ENCODE assay signal across 1 cellular context in genomic region chr3:188294823-188295487, GRCh38.
A peak's percentile ranks its signal among the peaks of the same experiment; 100 is the strongest.
TF ChIP-seq lines count a peak whose summit lies in the region.

No MANE protein-coding gene starts in this region.

TF ChIP-seq in HCT116, 20 proteins besides CTCF, POLR2A, EP300 and RAD21 (continued from another document):
- TF ChIP-seq YY1 (IDR thresholded peaks at IDR 0.05; ENCODE audit: extremely low read depth, insufficient replicate concordance, low read depth, low read length) (peak; percentile 25), ZFX (IDR thresholded peaks at IDR 0.05) (no peak), TCF7L2 (IDR thresholded peaks at IDR 0.05; ENCODE audit: borderline replicate concordance, extremely low read depth, insufficient read depth, insufficient read length) (peak; percentile 68), FOSL1 (IDR thresholded peaks at IDR 0.05; ENCODE audit: low read depth) (peak; percentile 94), SIN3A (IDR thresholded peaks at IDR 0.05; ENCODE audit: low read depth) (peak; percentile 87; the same call in 1 of the 2 replicates), SRF (IDR thresholded peaks at IDR 0.05; ENCODE audit: low read depth) (peak; percentile 78)
- TF ChIP-seq, protein P1, sequence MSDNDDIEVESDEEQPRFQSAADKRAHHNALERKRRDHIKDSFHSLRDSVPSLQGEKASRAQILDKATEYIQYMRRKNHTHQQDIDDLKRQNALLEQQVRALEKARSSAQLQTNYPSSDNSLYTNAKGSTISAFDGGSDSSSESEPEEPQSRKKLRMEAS (IDR thresholded peaks at IDR 0.05), result peak; percentile 75
